Comparison of ENCODE assay signal across 8 cellular contexts in the genomic region with DNA sequence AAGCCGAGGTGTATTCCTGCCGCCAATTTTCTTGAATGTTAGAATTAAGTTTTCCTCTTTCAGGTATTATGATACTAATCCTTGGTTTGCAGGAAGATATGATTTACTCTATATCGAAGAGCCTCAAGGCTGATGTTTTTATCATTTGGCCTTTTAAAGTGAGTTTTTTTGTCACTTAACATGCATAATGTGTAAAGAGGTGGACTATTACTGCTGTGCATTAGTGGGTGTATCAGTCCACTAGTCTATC. TPM values are rescaled to one million over a fixed set of nuclear protein-coding genes. Genes with fewer than 3 reads are reported as not detected.
A peak's percentile ranks its signal among the peaks of the same experiment; 100 is the strongest.
DNase-seq lines count a peak whose midpoint lies in the region; ATAC-seq, FAIRE-seq and TF ChIP-seq lines count a peak whose summit lies in the region.

No MANE protein-coding gene starts in this region.

- TF ChIP-seq CTCF in neural crest cell (conservative IDR thresholded peaks at IDR 0.05): no peak

- H3K4me1 Mint-ChIP-seq in activated T-cell treated with anti-CD3 and anti-CD28 coated beads, Interleukin-2, amount 50 U/mL, for 72 hours (ENCODE audit: low read depth): peaks cover 40% of the 10 kb centered on the region
- peaks cover 18% of the 10 kb centered on the region for H3K4me1 Mint-ChIP-seq in central memory CD8-positive, alpha-beta T cell
- peaks cover 19% of the 10 kb centered on the region for H3K4me1 Mint-ChIP-seq in neural crest cell

- H3K27me3 ChIP-seq in HUES6 (ENCODE audit: control insufficient read depth, insufficient read depth, low read length) (no peaks in the 10 kb centered on the region), small intestine (ENCODE audit: control insufficient read depth in 2 of 2, insufficient read depth in 2 of 2, low read length in 2 of 2) (no peaks in the 10 kb centered on the region)

- peak overlapping the region; percentile 15; the same call in 1 of the 2 replicates for H3K27ac ChIP-seq in HUES6 (ENCODE audit: low read depth, low read length)
- peak overlapping the region in 1 of 2 donors; percentile 96 for H3K27ac ChIP-seq in small intestine (ENCODE audit: low read depth in 1 of 2, low read length in 1 of 2)

- H3K4me1 ChIP-seq in HUES6 (ENCODE audit: control insufficient read depth, insufficient read depth, low read length): peaks cover 8% of the 10 kb centered on the region
- H3K4me1 ChIP-seq in small intestine (ENCODE audit: control insufficient read depth in 2 of 2, insufficient read depth in 1 of 2, low read depth in 1 of 2, low read length in 1 of 2): peaks cover 0 to 3% of the 10 kb centered on the region in 2 donors

- H3K4me3 ChIP-seq in HUES6 (ENCODE audit: low read depth, low read length) (peak overlapping the region; percentile 77), small intestine (ENCODE audit: low read depth in 1 of 2, low read length in 2 of 2) (peak overlapping the region in 1 of 2 donors; percentile 65)

- no peaks in the 10 kb centered on the region for H3K27me3 Mint-ChIP-seq in activated T-cell treated with anti-CD3 and anti-CD28 coated beads, Interleukin-2, amount 50 U/mL, for 72 hours (ENCODE audit: low read depth)
- H3K27me3 Mint-ChIP-seq in central memory CD8-positive, alpha-beta T cell: peaks cover 17% of the 10 kb centered on the region
- H3K27me3 Mint-ChIP-seq in neural crest cell (ENCODE audit: low read depth): peaks cover 25% of the 10 kb centered on the region

- H3K36me3 ChIP-seq in HUES6 (ENCODE audit: control insufficient read depth, insufficient read depth, low read length) (no peaks in the 10 kb centered on the region), small intestine (ENCODE audit: control insufficient read depth in 2 of 2, insufficient read depth in 2 of 2, low read length in 2 of 2) (no peaks in the 10 kb centered on the region)

- H3K9me3 ChIP-seq in HUES6 (ENCODE audit: control insufficient read depth, insufficient read depth, low read depth, low read length) (no peaks in the 10 kb centered on the region), small intestine (ENCODE audit: control insufficient read depth, low read depth) (no peaks in the 10 kb centered on the region)

- FAIRE-seq in small intestine (lab: Jason Lieb, UNC): no peak

- no peak for ATAC-seq in activated T-cell treated with anti-CD3 and anti-CD28 coated beads, Interleukin-2, amount 50 U/mL, for 72 hours (replicated peaks in 1 of 2)
- no peak for ATAC-seq in central memory CD8-positive, alpha-beta T cell (replicated peaks; ENCODE audit: extremely low read depth, poor library complexity, severe bottlenecking)

- peak overlapping the region; percentile 100 for H3K27ac Mint-ChIP-seq in activated T-cell treated with anti-CD3 and anti-CD28 coated beads, Interleukin-2, amount 50 U/mL, for 72 hours
- peak overlapping the region; percentile 100 for H3K27ac Mint-ChIP-seq in central memory CD8-positive, alpha-beta T cell (ENCODE audit: low read depth)
- H3K27ac Mint-ChIP-seq in neural crest cell (ENCODE audit: unreplicated experiment): peak overlapping the region; percentile 100

- H3K36me3 Mint-ChIP-seq in activated T-cell treated with anti-CD3 and anti-CD28 coated beads, Interleukin-2, amount 50 U/mL, for 72 hours (ENCODE audit: insufficient read depth in 2 of 2): peaks cover 6 to 12% of the 10 kb centered on the region in 2 donors
- H3K36me3 Mint-ChIP-seq in central memory CD8-positive, alpha-beta T cell (ENCODE audit: insufficient read depth): peaks cover 37% of the 10 kb centered on the region
- peaks cover 12% of the 10 kb centered on the region for H3K36me3 Mint-ChIP-seq in neural crest cell (ENCODE audit: low read depth)

- no peak for DNase-seq in activated T-cell treated with anti-CD3 and anti-CD28 coated beads, Interleukin-2, amount 50 U/mL, for 72 hours
- DNase-seq in activated T-cell treated with anti-CD3 and anti-CD28 coated beads for 4 hours (no peak), neural crest cell (ENCODE audit: low read depth, low spot score) (no peak), cerebellar cortex (ENCODE audit: low spot score) (no peak), NCI-H82 treated with DMSO at 0.1 percent for 48 hours (lab: John Stamatoyannopoulos, UW; ENCODE audit: unreplicated experiment) (no peak), small intestine (no peak)
- no peak for DNase-seq in central memory CD8-positive, alpha-beta T cell (ENCODE audit: low spot score in 2 of 2)

- WGBS in small intestine, 3 donors: 18 to 25% (median 20%) methylated on average over 3 of the region's 3 CpGs

- peak overlapping the region; percentile 95 for H3K9ac ChIP-seq in HUES6 (ENCODE audit: low read length)

- H3K9me3 Mint-ChIP-seq in activated T-cell treated with anti-CD3 and anti-CD28 coated beads, Interleukin-2, amount 50 U/mL, for 72 hours: peaks cover 0 to 1% of the 10 kb centered on the region in 2 donors
- H3K9me3 Mint-ChIP-seq in central memory CD8-positive, alpha-beta T cell: peaks cover 6% of the 10 kb centered on the region
- H3K9me3 Mint-ChIP-seq in neural crest cell: peaks cover 12% of the 10 kb centered on the region

- H3K4me3 Mint-ChIP-seq in activated T-cell treated with anti-CD3 and anti-CD28 coated beads, Interleukin-2, amount 50 U/mL, for 72 hours: peak overlapping the region; percentile 96 to 99
- peak overlapping the region; percentile 99 for H3K4me3 Mint-ChIP-seq in central memory CD8-positive, alpha-beta T cell
- H3K4me3 Mint-ChIP-seq in neural crest cell: peak overlapping the region; percentile 94

RNA-seq across cellular contexts. Expression of gene TMPO, which starts 11.1 kb away (rescaled TPM):
- 100 to 1,000 TPM; 236 to 248 TPM for total RNA-seq in activated T-cell treated with anti-CD3 and anti-CD28 coated beads, Interleukin-2, amount 50 U/mL, for 72 hours
- 295 and 305 TPM in 2 replicates for total RNA-seq in neural crest cell
- polyA plus RNA-seq in small intestine: 10 to 100 TPM; 19.5 to 66.4 (median 24.4) TPM
